Comparison of ENCODE assay signal across 17 cellular contexts in the genomic region with DNA sequence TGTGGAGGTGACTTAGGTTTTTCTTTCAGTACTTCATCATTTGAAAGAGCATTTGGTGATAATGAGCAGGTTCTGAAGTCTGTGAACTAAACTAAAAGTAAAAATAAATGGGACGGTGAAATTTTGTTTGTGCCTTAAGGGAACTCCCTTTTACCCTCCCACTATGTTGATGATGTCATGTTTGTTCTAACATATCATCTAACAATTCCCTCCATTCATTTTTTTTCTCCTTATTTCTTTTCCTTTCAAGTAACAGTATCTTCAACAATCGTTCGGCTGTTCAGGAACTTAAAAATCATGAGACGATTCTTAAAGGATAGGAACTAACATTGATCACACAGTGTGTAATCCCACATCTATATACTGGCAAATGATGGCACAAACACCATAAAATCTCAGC. TPM values are rescaled to one million over a fixed set of nuclear protein-coding genes. Genes with fewer than 3 reads are reported as not detected.
DNase-seq lines count a peak whose midpoint lies in the region; ATAC-seq, FAIRE-seq and TF ChIP-seq lines count a peak whose summit lies in the region.
"Had no signal": no experiment of that assay in that cellular context is flagged by ENCODE, and none has a peak within 500 bp of the region (broad histone marks: within the 10 kb centered on the region; RNA-seq: fewer than 3 reads in every experiment).

No MANE protein-coding gene starts in this region.

- intact Hi-C loops in kidney (cut with DNase I): no loop called here
- intact Hi-C loops in uterus (cut with DNase I; ENCODE audit: low total_unique reads): no loop called here
- intact Hi-C loops in natural killer cell (cut with micrococcal nuclease): no loop called here

- H3K4me1 ChIP-seq in SJCRH30 (peaks cover 24% of the 10 kb centered on the region), kidney (ENCODE audit: control insufficient read depth in 1 of 2, insufficient read depth in 1 of 2, low read depth in 1 of 2, low read length in 2 of 2) (peaks cover 9 to 15% of the 10 kb centered on the region in 2 donors), small intestine (ENCODE audit: control insufficient read depth in 2 of 2, insufficient read depth in 1 of 2, low read depth in 1 of 2, low read length in 1 of 2) (no peaks in the 10 kb centered on the region), uterus (no peaks in the 10 kb centered on the region)

- H3K36me3 ChIP-seq in SJCRH30 (no peaks in the 10 kb centered on the region), kidney (ENCODE audit: control insufficient read depth in 1 of 2, insufficient read depth in 2 of 2, low read length in 2 of 2) (no peaks in the 10 kb centered on the region), small intestine (ENCODE audit: control insufficient read depth in 2 of 2, insufficient read depth in 2 of 2, low read length in 2 of 2) (no peaks in the 10 kb centered on the region), uterus (no peaks in the 10 kb centered on the region)

- FAIRE-seq in D721Med (lab: Jason Lieb, UNC) (peak; percentile 93), kidney (lab: Jason Lieb, UNC) (no peak), small intestine (lab: Jason Lieb, UNC) (no peak), GM19239 (lab: Jason Lieb, UNC) (no peak)

- H3K27me3 ChIP-seq in SJCRH30 (no peaks in the 10 kb centered on the region), small intestine (ENCODE audit: control insufficient read depth in 2 of 2, insufficient read depth in 2 of 2, low read length in 2 of 2) (no peaks in the 10 kb centered on the region), uterus (no peaks in the 10 kb centered on the region)

- H3K27ac ChIP-seq in SJCRH30 (peak overlapping the region; percentile 54), kidney (ENCODE audit: low read depth in 2 of 2, low read length in 2 of 2) (peak overlapping the region; percentile 5 to 10), small intestine (ENCODE audit: low read depth in 1 of 2, low read length in 1 of 2) (peak overlapping the region; percentile 21 to 79), uterus (no peak overlapping the region)

- H3K4me3 ChIP-seq in SJCRH30: no peak overlapping the region
- no peak overlapping the region for H3K4me3 ChIP-seq in kidney (ENCODE audit: low read length in 2 of 2)
- no peak overlapping the region for H3K4me3 ChIP-seq in small intestine (ENCODE audit: low read depth in 1 of 2, low read length in 2 of 2)
- no peak overlapping the region for H3K4me3 ChIP-seq in uterus

- no peak overlapping the region for H3K27ac Mint-ChIP-seq in natural killer cell
- H3K27ac Mint-ChIP-seq: CD8-positive, alpha-beta memory T cell; IgD-negative memory B cell had no signal

- no peaks in the 10 kb centered on the region for H3K36me3 Mint-ChIP-seq in natural killer cell
- H3K36me3 Mint-ChIP-seq: CD8-positive, alpha-beta memory T cell had no signal

- no peak for TF ChIP-seq POLR2A in uterus (IDR thresholded peaks at IDR 0.05)

- 30 to 63% (median 54%) methylated on average over 4 of the region's 4 CpGs for WGBS in small intestine, 3 donors

- H3K9ac ChIP-seq in kidney (ENCODE audit: low read length in 2 of 2): no peak overlapping the region

- no peak overlapping the region for H3K4me3 Mint-ChIP-seq in natural killer cell
- H3K4me3 Mint-ChIP-seq: CD8-positive, alpha-beta memory T cell; IgD-negative memory B cell had no signal

- TF ChIP-seq CTCF in D721Med (IDR thresholded peaks at IDR 0.05; ENCODE audit: insufficient read depth, missing control alignments) (no peak), kidney (IDR thresholded peaks at IDR 0.05; ENCODE audit: borderline replicate concordance, extremely low read depth, insufficient read depth) (no peak), uterus (IDR thresholded peaks at IDR 0.05) (no peak), natural killer cell (IDR thresholded peaks at IDR 0.05) (no peak)

- no peaks in the 10 kb centered on the region for H3K27me3 Mint-ChIP-seq in natural killer cell (ENCODE audit: low read depth in 2 of 2)
- H3K27me3 Mint-ChIP-seq: IgD-negative memory B cell had no signal

- ATAC-seq in natural killer cell: no peak

- H3K4me1 Mint-ChIP-seq in natural killer cell: no peaks in the 10 kb centered on the region
- H3K4me1 Mint-ChIP-seq: CD8-positive, alpha-beta memory T cell had no signal

- DNase-seq in D721Med (ENCODE audit: insufficient read length, low spot score) (no peak), SJCRH30 (no peak), kidney (no peak), small intestine (no peak), GM19239 (ENCODE audit: insufficient read length, low spot score) (no peak), uterus (no peak), natural killer cell (no peak), SHP77 (lab: John Stamatoyannopoulos, UW) (no peak)
- DNase-seq: CD8-positive, alpha-beta memory T cell; DMS153; H7; NCI-H146; NCI-H2081 treated with DMSO at 0.1 percent for 48 hours; NCI-H226; NCI-H526; Right ventricle myocardium superior had no signal

- no peaks in the 10 kb centered on the region for H3K9me3 Mint-ChIP-seq in natural killer cell
- H3K9me3 Mint-ChIP-seq: CD8-positive, alpha-beta memory T cell had no signal

- no peaks in the 10 kb centered on the region; the same call in 1 of the 2 replicates for H3K9me3 ChIP-seq in SJCRH30 (replicated peaks)
- no peaks in the 10 kb centered on the region for H3K9me3 ChIP-seq in kidney (ENCODE audit: control insufficient read depth in 1 of 2, low read length in 2 of 2)
- H3K9me3 ChIP-seq in small intestine (ENCODE audit: control insufficient read depth, low read depth): no peaks in the 10 kb centered on the region
- no peaks in the 10 kb centered on the region for H3K9me3 ChIP-seq in uterus

RNA-seq across cellular contexts. Expression of gene IRF2BP2, which starts 30.0 kb away (rescaled TPM):
- total RNA-seq in SJCRH30 (2014; rRNA removed; shearing (Covaris generic)): 33.2 and 41.1 TPM in 2 replicates
- 130 TPM for total RNA-seq in kidney
- 53.8 TPM for polyA plus RNA-seq in kidney (ENCODE audit: insufficient read depth, low read depth, low replicate concordance)
- polyA plus RNA-seq in small intestine: 10 to 100 TPM; 42.4 to 80.6 (median 47.2) TPM
- 100 to 1,000 TPM in 3 of 4 donors, 10 to 100 TPM in 1; 56.8 to 182 (median 124) TPM for total RNA-seq in uterus
- 100 to 1,000 TPM; 186 to 315 (median 266) TPM for total RNA-seq in natural killer cell

Comparison
In these comparisons a context has a peak if more than half of its experiments do, and no peak if none do; other contexts are left out.
1. H3K27ac ChIP-seq: peak in SJCRH30 (single experiment), kidney (2 of 2) and small intestine (2 of 2); none in uterus (0 of 2).